In genomic region chr1:104932030-104932915, GRCh38 we compare ENCODE assay signal across 16 cellular contexts.
DNase-seq lines count a peak whose midpoint lies in the region; ATAC-seq and TF ChIP-seq lines count a peak whose summit lies in the region.
"Had no signal": no experiment of that assay in that cellular context is flagged by ENCODE, and none has a peak within 500 bp of the region (broad histone marks: within the 10 kb centered on the region; RNA-seq: fewer than 3 reads in every experiment).

No MANE protein-coding gene starts in this region.

- WGBS in mesendoderm (ENCODE audit: extremely low coverage, insufficient coverage, low lambda C conversion rate), result no CpG with 5 or more reads among the region's 13 CpGs

- H3K4me2 ChIP-seq in mesendoderm (ENCODE audit: low read length), result no peak overlapping the region

- H3K23ac ChIP-seq in mesendoderm (ENCODE audit: low read length), result no peak overlapping the region

- CTCF ChIA-PET in naive thymus-derived CD4-positive, alpha-beta T cell (lab: Charles Lee), result no interaction called here
- CTCF ChIA-PET in activated CD8-positive, alpha-beta T cell treated with anti-CD3 and anti-CD28 coated beads, Interleukin-2, amount 10 ng/mL, durations not matched to agents 7 days and 5 days (lab: Charles Lee), result no interaction called here

- no peak overlapping the region for H4K8ac ChIP-seq in mesendoderm (ENCODE audit: low read depth, low read length)

- no peak overlapping the region for H3K4me3 Mint-ChIP-seq in chondrocyte (ENCODE audit: unreplicated experiment)
- no peak overlapping the region for H3K4me3 Mint-ChIP-seq in naive thymus-derived CD4-positive, alpha-beta T cell
- no peak overlapping the region for H3K4me3 Mint-ChIP-seq in activated CD8-positive, alpha-beta T cell treated with anti-CD3 and anti-CD28 coated beads, Interleukin-2, amount 10 ng/mL, durations not matched to agents 7 days and 5 days
- H3K4me3 Mint-ChIP-seq: activated T-cell treated with anti-CD3 and anti-CD28 coated beads, Interleukin-2, amount 50 U/mL, for 24 hours; naive thymus-derived CD8-positive, alpha-beta T cell had no signal

- peak; percentile 54 for ATAC-seq in GM19463 (IDR thresholded peaks at IDR 0.05; ENCODE audit: unreplicated experiment)
- peak; percentile 60 for ATAC-seq in HG03175 (IDR thresholded peaks at IDR 0.05; ENCODE audit: unreplicated experiment)
- no peak for ATAC-seq in GM21390 (IDR thresholded peaks at IDR 0.05; ENCODE audit: unreplicated experiment)
- ATAC-seq in naive thymus-derived CD4-positive, alpha-beta T cell, result no peak
- no peak for ATAC-seq in activated CD8-positive, alpha-beta T cell treated with anti-CD3 and anti-CD28 coated beads, Interleukin-2, amount 10 ng/mL, durations not matched to agents 7 days and 5 days
- ATAC-seq: naive thymus-derived CD8-positive, alpha-beta T cell had no signal

- H3K4me1 ChIP-seq in mesendoderm (ENCODE audit: control insufficient read depth, low read depth, low read length), result no peaks in the 10 kb centered on the region
- H3K4me1 ChIP-seq in naive thymus-derived CD4-positive, alpha-beta T cell (ENCODE audit: control insufficient read depth in 2 of 2, insufficient read depth in 2 of 2, low read length in 2 of 2), result no peaks in the 10 kb centered on the region
- H3K4me1 ChIP-seq: left ventricle myocardium inferior had no signal

- H3K9ac ChIP-seq in mesendoderm (ENCODE audit: low read length), result no peak overlapping the region

- POLR2A ChIA-PET in naive thymus-derived CD4-positive, alpha-beta T cell (lab: Charles Lee), result no interaction called here
- POLR2A ChIA-PET in activated CD8-positive, alpha-beta T cell treated with anti-CD3 and anti-CD28 coated beads, Interleukin-2, amount 10 ng/mL, durations not matched to agents 7 days and 5 days (lab: Charles Lee), result no interaction called here

- DNase-seq in GM12865 (ENCODE audit: low read depth), result peak; percentile 45
- peak; percentile 55 for DNase-seq in chondrocyte (ENCODE audit: low spot score)
- no peak for DNase-seq in mesendoderm
- no peak for DNase-seq in naive thymus-derived CD4-positive, alpha-beta T cell
- DNase-seq in activated CD8-positive, alpha-beta T cell treated with anti-CD3 and anti-CD28 coated beads, Interleukin-2, amount 10 ng/mL, durations not matched to agents 7 days and 5 days, result no peak
- DNase-seq: activated CD4-positive, alpha-beta T cell treated with anti-CD3 and anti-CD28 coated beads, Interleukin-2, amount 50 U/mL, for 1 hour; activated T-cell treated with anti-CD3 and anti-CD28 coated beads, Interleukin-2, amount 50 U/mL, for 24 hours; effector memory CD4-positive, alpha-beta T cell; left ventricle myocardium inferior; naive thymus-derived CD8-positive, alpha-beta T cell; NCI-H82; stimulated activated CD4-positive, alpha-beta T cell treated with anti-CD3 and anti-CD28 coated beads, Interleukin-1b, Interleukin-23, amount 100 ng/mL, for 48 hours had no signal

- TF ChIP-seq CTCF in GM12865 (IDR thresholded peaks at IDR 0.05; ENCODE audit: insufficient read depth, low read depth, low read length, missing control alignments), result no peak
- TF ChIP-seq CTCF in chondrocyte (IDR thresholded peaks at IDR 0.05), result no peak

- H3K36me3 Mint-ChIP-seq in chondrocyte (ENCODE audit: low read depth), result peaks cover 5% of the 10 kb centered on the region
- H3K36me3 Mint-ChIP-seq in naive thymus-derived CD4-positive, alpha-beta T cell, result peaks cover 0 to 5% (median 0%) of the 10 kb centered on the region in 5 donors
- no peaks in the 10 kb centered on the region for H3K36me3 Mint-ChIP-seq in activated CD8-positive, alpha-beta T cell treated with anti-CD3 and anti-CD28 coated beads, Interleukin-2, amount 10 ng/mL, durations not matched to agents 7 days and 5 days (ENCODE audit: low read depth)
- H3K36me3 Mint-ChIP-seq: naive thymus-derived CD8-positive, alpha-beta T cell had no signal

- no peaks in the 10 kb centered on the region for H3K79me2 ChIP-seq in mesendoderm (ENCODE audit: control insufficient read depth, insufficient read depth, low read length)

- H3K4me3 ChIP-seq in GM12865 (ENCODE audit: low read depth, low read length) (no peak overlapping the region), mesendoderm (ENCODE audit: low read length) (no peak overlapping the region)
- no peak overlapping the region for H3K4me3 ChIP-seq in naive thymus-derived CD4-positive, alpha-beta T cell (ENCODE audit: low read length)
- H3K4me3 ChIP-seq: cardiac muscle cell, left ventricle myocardium inferior had no signal

- H3K4ac ChIP-seq in mesendoderm (ENCODE audit: low read depth, low read length), result no peak overlapping the region

- H3K18ac ChIP-seq in mesendoderm (ENCODE audit: low read length), result no peak overlapping the region

- H3K27me3 ChIP-seq in mesendoderm (ENCODE audit: insufficient read depth, low read length, poor library complexity), result no peaks in the 10 kb centered on the region
- H3K27me3 ChIP-seq in naive thymus-derived CD4-positive, alpha-beta T cell (ENCODE audit: control insufficient read depth in 2 of 2, insufficient read depth in 2 of 2, low read length in 2 of 2), result no peaks in the 10 kb centered on the region
- H3K27me3 ChIP-seq: cardiac muscle cell had no signal

- intact Hi-C loops in naive thymus-derived CD4-positive, alpha-beta T cell (cut with micrococcal nuclease), result no loop called here

- H3K9me3 ChIP-seq in naive thymus-derived CD4-positive, alpha-beta T cell (ENCODE audit: control insufficient read depth in 2 of 3, low read length in 3 of 3), result peaks cover 0 to 22% (median 0%) of the 10 kb centered on the region in 3 experiments

- no peak overlapping the region for H3K56ac ChIP-seq in mesendoderm (ENCODE audit: low read length)

- no peak overlapping the region for H2BK15ac ChIP-seq in mesendoderm (replicated peaks; ENCODE audit: low read depth)

- H2AK5ac ChIP-seq in mesendoderm (ENCODE audit: low read length), result no peak overlapping the region

- no peaks in the 10 kb centered on the region for H3K79me1 ChIP-seq in mesendoderm (ENCODE audit: low read length)

- peaks cover 14% of the 10 kb centered on the region for H3K9me3 Mint-ChIP-seq in chondrocyte (ENCODE audit: low read depth)
- peaks cover 3 to 25% (median 14%) of the 10 kb centered on the region in 11 donors for H3K9me3 Mint-ChIP-seq in naive thymus-derived CD4-positive, alpha-beta T cell
- H3K9me3 Mint-ChIP-seq in activated CD8-positive, alpha-beta T cell treated with anti-CD3 and anti-CD28 coated beads, Interleukin-2, amount 10 ng/mL, durations not matched to agents 7 days and 5 days (ENCODE audit: insufficient read depth), result peaks cover 18% of the 10 kb centered on the region

- peaks cover 21% of the 10 kb centered on the region for H3K4me1 Mint-ChIP-seq in chondrocyte (ENCODE audit: low read depth)
- H3K4me1 Mint-ChIP-seq in naive thymus-derived CD4-positive, alpha-beta T cell, result no peaks in the 10 kb centered on the region
- H3K4me1 Mint-ChIP-seq in activated CD8-positive, alpha-beta T cell treated with anti-CD3 and anti-CD28 coated beads, Interleukin-2, amount 10 ng/mL, durations not matched to agents 7 days and 5 days (ENCODE audit: low read depth), result no peaks in the 10 kb centered on the region
- H3K4me1 Mint-ChIP-seq: naive thymus-derived CD8-positive, alpha-beta T cell had no signal

- no peak overlapping the region for H2BK120ac ChIP-seq in mesendoderm (ENCODE audit: low read depth, low read length)

- H4K5ac ChIP-seq in mesendoderm (ENCODE audit: low read length), result no peak overlapping the region

- H3K27ac Mint-ChIP-seq in chondrocyte (ENCODE audit: unreplicated experiment), result no peak overlapping the region
- H3K27ac Mint-ChIP-seq in naive thymus-derived CD4-positive, alpha-beta T cell, result no peak overlapping the region
- no peak overlapping the region for H3K27ac Mint-ChIP-seq in activated CD8-positive, alpha-beta T cell treated with anti-CD3 and anti-CD28 coated beads, Interleukin-2, amount 10 ng/mL, durations not matched to agents 7 days and 5 days
- H3K27ac Mint-ChIP-seq: activated T-cell treated with anti-CD3 and anti-CD28 coated beads, Interleukin-2, amount 50 U/mL, for 24 hours; naive thymus-derived CD8-positive, alpha-beta T cell had no signal

- no peak overlapping the region for H3K27ac ChIP-seq in mesendoderm (ENCODE audit: low read depth, low read length)
- no peak overlapping the region for H3K27ac ChIP-seq in naive thymus-derived CD4-positive, alpha-beta T cell (ENCODE audit: low read depth, low read length)
- H3K27ac ChIP-seq: cardiac muscle cell, left ventricle myocardium inferior had no signal

- no peaks in the 10 kb centered on the region for H3K36me3 ChIP-seq in mesendoderm (ENCODE audit: control insufficient read depth, insufficient read depth, low read length)
- no peaks in the 10 kb centered on the region for H3K36me3 ChIP-seq in naive thymus-derived CD4-positive, alpha-beta T cell (ENCODE audit: control insufficient read depth in 2 of 3, insufficient read depth in 3 of 3, low read length in 3 of 3)
- H3K36me3 ChIP-seq: cardiac muscle cell, left ventricle myocardium inferior had no signal

- no peak overlapping the region for H2BK5ac ChIP-seq in mesendoderm (ENCODE audit: low read length)

- no peaks in the 10 kb centered on the region for H3K27me3 Mint-ChIP-seq in chondrocyte (ENCODE audit: low read depth)
- no peaks in the 10 kb centered on the region for H3K27me3 Mint-ChIP-seq in naive thymus-derived CD4-positive, alpha-beta T cell
- H3K27me3 Mint-ChIP-seq in activated CD8-positive, alpha-beta T cell treated with anti-CD3 and anti-CD28 coated beads, Interleukin-2, amount 10 ng/mL, durations not matched to agents 7 days and 5 days (ENCODE audit: low read depth), result no peaks in the 10 kb centered on the region
- H3K27me3 Mint-ChIP-seq: activated T-cell treated with anti-CD3 and anti-CD28 coated beads, Interleukin-2, amount 50 U/mL, for 24 hours; naive thymus-derived CD8-positive, alpha-beta T cell had no signal

Comparison
In these comparisons a context has a peak if more than half of its experiments do, and no peak if none do; other contexts are left out.
1. DNase-seq: peak in GM12865 (single experiment) and chondrocyte (single experiment); none in mesendoderm (single experiment), naive thymus-derived CD4-positive, alpha-beta T cell (0 of 9) and activated CD8-positive, alpha-beta T cell treated with anti-CD3 and anti-CD28 coated beads, Interleukin-2, amount 10 ng/mL, durations not matched to agents 7 days and 5 days (single experiment).
2. ATAC-seq: peak in GM19463 (single experiment) and HG03175 (single experiment); none in GM21390 (single experiment), naive thymus-derived CD4-positive, alpha-beta T cell (single experiment) and activated CD8-positive, alpha-beta T cell treated with anti-CD3 and anti-CD28 coated beads, Interleukin-2, amount 10 ng/mL, durations not matched to agents 7 days and 5 days (single experiment).